18 cellular contexts compared by ENCODE assay signal in the genomic region with DNA sequence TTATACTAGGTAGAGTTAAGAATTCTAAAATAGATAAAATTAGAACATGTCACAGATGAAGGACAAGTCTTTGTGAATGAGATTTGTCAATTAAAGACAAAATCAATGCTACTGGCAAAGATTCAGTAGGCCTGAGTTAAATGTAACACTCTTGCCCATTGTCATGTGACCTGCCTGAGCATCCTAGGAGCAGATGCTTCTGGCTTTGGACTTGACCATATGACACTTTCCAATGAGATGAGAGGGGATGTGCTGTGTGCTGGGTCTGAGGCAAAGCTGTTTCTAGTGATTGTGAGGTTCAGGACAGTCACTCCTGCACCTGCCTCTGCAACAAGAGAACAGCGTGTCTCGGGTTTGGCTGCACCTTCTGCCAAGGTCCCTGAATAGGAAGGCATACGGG.
"Had no signal": no experiment of that assay in that cellular context is flagged by ENCODE, and none has a peak within 500 bp of the region (broad histone marks: within the 10 kb centered on the region; RNA-seq: fewer than 3 reads in every experiment).

No MANE protein-coding gene starts in this region.

- ATAC-seq: naive thymus-derived CD8-positive, alpha-beta T cell; stimulated activated memory B cell treated with anti-CD40 and anti-IgM and Interleukin-4, amounts not matched to agents 10 μg/mL and 1 μg/mL and 100 μg/mL, for 72 hours; WTC11 had no signal

- DNase-seq: activated CD4-positive, alpha-beta T cell treated with anti-CD3 and anti-CD28 coated beads, Interleukin-2, amount 50 U/mL, for 4 hours; activated CD8-positive, alpha-beta memory T cell treated with anti-CD3 and anti-CD28 coated beads for 24 hours; activated CD8-positive, alpha-beta memory T cell treated with anti-CD3 and anti-CD28 coated beads, Interleukin-2, amount 50 U/mL, for 4 hours; activated naive CD4-positive, alpha-beta T cell; activated naive CD8-positive, alpha-beta T cell treated with anti-CD3 and anti-CD28 coated beads for 36 hours; activated T-cell treated with anti-CD3 and anti-CD28 coated beads, Interleukin-2, amount 50 U/mL, for 24 hours; dermis blood vessel endothelial cell; effector memory CD4-positive, alpha-beta T cell; foreskin melanocyte; immature natural killer cell; left lung; naive thymus-derived CD8-positive, alpha-beta T cell; retina; sigmoid colon; stimulated activated CD4-positive, alpha-beta T cell treated with anti-CD3 and anti-CD28 coated beads, Interleukin-15, amount 100 ng/mL, for 24 hours; upper lobe of left lung had no signal
